8 cellular contexts compared by ENCODE assay signal in genomic region chrX:153971124-153971631, GRCh38. TPM values are rescaled to one million over a fixed set of nuclear protein-coding genes. Genes with fewer than 3 reads are reported as not detected.
DNase-seq lines count a peak whose midpoint lies in the region; ATAC-seq and TF ChIP-seq lines count a peak whose summit lies in the region.

No MANE protein-coding gene starts in this region.

- TF ChIP-seq CTCF in liver (IDR thresholded peaks at IDR 0.05; ENCODE audit: low read depth, low read length, missing input control) = no peak

- H3K27ac ChIP-seq in liver (ENCODE audit: low read depth in 1 of 2, low read length in 2 of 2) = peak overlapping the region; percentile 95 to 100

- peaks cover 13 to 59% (median 55%) of the 10 kb centered on the region in 4 donors for H3K4me1 ChIP-seq in liver (ENCODE audit: control insufficient read depth in 4 of 4, insufficient read depth in 4 of 4, low read length in 3 of 4)

- no peaks in the 10 kb centered on the region for H3K36me3 ChIP-seq in liver (ENCODE audit: control insufficient read depth in 4 of 4, insufficient read depth in 3 of 4, low read depth in 1 of 4, low read length in 3 of 4)

- WGBS in liver = under 1% methylated on average over 52 of the region's 52 CpGs

- H3K4me3 ChIP-seq in liver (ENCODE audit: low read depth in 1 of 3, low read length in 3 of 3) = peak overlapping the region; percentile 76 to 98 (median 81)

- TF ChIP-seq RAD21 in liver (IDR thresholded peaks at IDR 0.05) = no peak

- DNase-seq in AG08395 (ENCODE audit: low spot score) (peak; percentile 85), NCI-H510A treated with DMSO at 0.1 percent for 48 hours (lab: John Stamatoyannopoulos, UW) (peak; percentile 53), dedifferentiated amniotic fluid mesenchymal stem cell (ENCODE audit: extremely low spot score) (peak; percentile 41)
- peak; percentile 82 for DNase-seq in activated CD4-positive, alpha-beta T cell treated with anti-CD3 and anti-CD28 coated beads, Interleukin-2, amount 50 U/mL, for 1 hour
- DNase-seq in stimulated activated CD4-positive, alpha-beta T cell treated with anti-CD3 and anti-CD28 coated beads, Interleukin-4, amount 100 ng/mL, for 1 hour = peak; percentile 82

- no peaks in the 10 kb centered on the region for H3K9me3 ChIP-seq in liver (ENCODE audit: control insufficient read depth in 4 of 4, low read length in 3 of 4)

- peak overlapping the region; percentile 57 to 92 for H3K9ac ChIP-seq in liver (ENCODE audit: low read depth in 1 of 2, low read length in 2 of 2)

- ATAC-seq in GM18909 (IDR thresholded peaks at IDR 0.05; ENCODE audit: poor library complexity, unreplicated experiment) = peak; percentile 52
- ATAC-seq in HG03196 (IDR thresholded peaks at IDR 0.05; ENCODE audit: unreplicated experiment) = peak; percentile 37

- H3K27me3 ChIP-seq in liver (ENCODE audit: control insufficient read depth in 4 of 4, insufficient read depth in 4 of 4, low read length in 3 of 4) = no peaks in the 10 kb centered on the region

TF ChIP-seq in liver, 16 proteins besides CTCF, POLR2A, EP300 and RAD21:
- TF ChIP-seq TAF1 (conservative IDR thresholded peaks at IDR 0.05) = peak; percentile 78
- peak; percentile 98 for TF ChIP-seq YY1 (IDR thresholded peaks at IDR 0.05)
- TF ChIP-seq GABPA (IDR thresholded peaks at IDR 0.05 in 1 of 2, conservative IDR thresholded peaks at IDR 0.05 in 1 of 2) = peak; percentile 88 to 89
- TF ChIP-seq NR2F2 (IDR thresholded peaks at IDR 0.05) = no peak
- TF ChIP-seq FOXA2 (IDR thresholded peaks at IDR 0.05) = no peak
- no peak for TF ChIP-seq FOXA1 (IDR thresholded peaks at IDR 0.05)
- TF ChIP-seq JUND (IDR thresholded peaks at IDR 0.05) = no peak
- no peak for TF ChIP-seq EGR1 (IDR thresholded peaks at IDR 0.05; ENCODE audit: low read depth in 2 of 2)
- TF ChIP-seq ZBTB33 (IDR thresholded peaks at IDR 0.05) = no peak
- TF ChIP-seq ATF3 (IDR thresholded peaks at IDR 0.05) = no peak
- TF ChIP-seq HNF4A (conservative IDR thresholded peaks at IDR 0.05) = no peak
- no peak for TF ChIP-seq HNF4G (IDR thresholded peaks at IDR 0.05)
- peak; percentile 17 for TF ChIP-seq REST (IDR thresholded peaks at IDR 0.05)
- TF ChIP-seq SP1 (IDR thresholded peaks at IDR 0.05) = no peak
- no peak for TF ChIP-seq MAX (IDR thresholded peaks at IDR 0.05)
- no peak for TF ChIP-seq RXRA (IDR thresholded peaks at IDR 0.05)
TF ChIP-seq in liver: peak in this region for 4.

RNA-seq across cellular contexts. Expression of gene HCFC1, which starts 0.4 kb away (rescaled TPM):
- 10 to 100 TPM; 15.6 to 26.9 TPM for total RNA-seq in liver
- polyA plus RNA-seq in liver = 10 to 100 TPM in 1 of 2 donors, 1 to 10 TPM in 1; 7.9 to 12.1 TPM

RNA-seq across cellular contexts. Expression of gene TMEM187, which starts 1.4 kb away (rescaled TPM):
- 1 to 10 TPM; 2.9 TPM for total RNA-seq in liver
- polyA plus RNA-seq in liver = 1 to 10 TPM; 5.3 to 5.8 TPM

RNA-seq across cellular contexts. Expression of gene RENBP, which starts 26.7 kb away (rescaled TPM):
- 1 to 10 TPM; 7.5 to 7.9 TPM for total RNA-seq in liver
- polyA plus RNA-seq in liver = 1 to 10 TPM; 1.0 to 6.4 TPM

RNA-seq across cellular contexts. Expression of gene NAA10, which starts 36.3 kb away (rescaled TPM):
- 10 to 100 TPM; 20.5 to 30.6 TPM for total RNA-seq in liver
- 10 to 100 TPM; 58.2 to 58.8 TPM for polyA plus RNA-seq in liver

RNA-seq across cellular contexts. Expression of gene ARHGAP4, which starts 45.1 kb away (rescaled TPM):
- 10 to 100 TPM; 12.5 to 28.1 TPM for total RNA-seq in liver
- polyA plus RNA-seq in liver = 1 to 10 TPM; 3.3 to 8.0 TPM

Comparison
In these comparisons a context has a peak if more than half of its experiments do, and no peak if none do; other contexts are left out.
1. Peak in every context shown above with its lines: DNase-seq, ATAC-seq, H3K4me3 ChIP-seq and H3K27ac ChIP-seq.